9 cellular contexts compared by ENCODE assay signal in genomic region chr9:136881691-136882108, GRCh38. TPM values are rescaled to one million over a fixed set of nuclear protein-coding genes. Genes with fewer than 3 reads are reported as not detected.
DNase-seq lines count a peak whose midpoint lies in the region; ATAC-seq, FAIRE-seq and TF ChIP-seq lines count a peak whose summit lies in the region.
"Had no signal": no experiment of that assay in that cellular context is flagged by ENCODE, and none has a peak within 500 bp of the region (broad histone marks: within the 10 kb centered on the region; RNA-seq: fewer than 3 reads in every experiment).

No MANE protein-coding gene starts in this region.

- no peak overlapping the region for H2AFZ ChIP-seq in Karpas-422 (ENCODE audit: low read length)

- no peak for TF ChIP-seq POLR2A in vagina (IDR thresholded peaks at IDR 0.05)

- no peaks in the 10 kb centered on the region for H3K9me2 ChIP-seq in Karpas-422 (replicated peaks; ENCODE audit: insufficient read depth, low read length)

- peak overlapping the region; percentile 5; the same call in 1 of the 2 replicates for H3K9ac ChIP-seq in ES-I3 (ENCODE audit: low read depth, low read length)
- H3K9ac ChIP-seq in Karpas-422 (ENCODE audit: low read length), result peak overlapping the region; percentile 30

- no peaks in the 10 kb centered on the region for H3K36me3 ChIP-seq in ES-I3 (ENCODE audit: insufficient read depth, low read length)
- H3K36me3 ChIP-seq in Karpas-422 (ENCODE audit: insufficient read depth, low read length), result no peaks in the 10 kb centered on the region
- no peaks in the 10 kb centered on the region for H3K36me3 ChIP-seq in mesodermal cell (ENCODE audit: control insufficient read depth, insufficient read depth, low read length)
- no peaks in the 10 kb centered on the region for H3K36me3 ChIP-seq in vagina

- no peak overlapping the region for H3K4me3 ChIP-seq in Karpas-422 (ENCODE audit: low read length)
- H3K4me3 ChIP-seq in mesodermal cell (ENCODE audit: extremely low read depth, insufficient read depth, low read length, poor library complexity, severe bottlenecking), result no peak overlapping the region
- no peak overlapping the region for H3K4me3 ChIP-seq in vagina

- WGBS in mesodermal cell (ENCODE audit: insufficient coverage in 2 of 2), 2 experiments, result 38% methylated on average over 6 to 8 of the region's 9 CpGs

- in situ Hi-C loops in G401 (cut with HindIII; ENCODE audit: low sequenced_read_pairs), result loop anchor here (10.0 kb wide), 1 partner anchor 53 kb away; no protein-coding TSS in a partner anchor

- no peak for FAIRE-seq in D721Med (lab: Jason Lieb, UNC)

- no peak for ATAC-seq in HG03457 (IDR thresholded peaks at IDR 0.05; ENCODE audit: unreplicated experiment)

- peak overlapping the region; percentile 22 for H3K4me2 ChIP-seq in Karpas-422 (ENCODE audit: low read depth, low read length, poor library complexity, severe bottlenecking)

- H3K9me3 ChIP-seq in ES-I3 (ENCODE audit: control insufficient read depth, insufficient read depth, low read length) (no peaks in the 10 kb centered on the region), Karpas-422 (ENCODE audit: low read length) (no peaks in the 10 kb centered on the region), mesodermal cell (ENCODE audit: control insufficient read depth, low read length) (no peaks in the 10 kb centered on the region), vagina (no peaks in the 10 kb centered on the region)

- H3K27ac ChIP-seq in Karpas-422 (ENCODE audit: low read length), result no peak overlapping the region
- peak overlapping the region; percentile 53 for H3K27ac ChIP-seq in mesodermal cell (ENCODE audit: low read depth, low read length, severe bottlenecking)
- H3K27ac ChIP-seq in vagina, result peak overlapping the region; percentile 38
- H3K27ac ChIP-seq: HL-60 had no signal

- DNase-seq in Karpas-422 (no peak), vagina (ENCODE audit: extremely low spot score in 2 of 2) (no peak), G401 (ENCODE audit: low spot score) (no peak), D721Med (ENCODE audit: insufficient read length, low spot score) (no peak)
- DNase-seq in activated effector memory CD4-positive, alpha-beta T cell treated with anti-CD3 and anti-CD28 coated beads, Interleukin-2, amount 50 U/mL, for 16 hours, result peak; percentile 85

- TF ChIP-seq CTCF in vagina (IDR thresholded peaks at IDR 0.05) (no peak), D721Med (IDR thresholded peaks at IDR 0.05; ENCODE audit: insufficient read depth, missing control alignments) (no peak)

- H4K20me1 ChIP-seq in Karpas-422 (ENCODE audit: insufficient read depth, low read depth, low read length), result no peaks in the 10 kb centered on the region

- peaks cover 12% of the 10 kb centered on the region; the same call in 1 of the 2 replicates for H3K4me1 ChIP-seq in ES-I3 (ENCODE audit: insufficient read depth, low read length)
- peaks cover 20% of the 10 kb centered on the region for H3K4me1 ChIP-seq in Karpas-422 (ENCODE audit: low read length)
- H3K4me1 ChIP-seq in mesodermal cell (ENCODE audit: control insufficient read depth, insufficient read depth, low read length, poor library complexity, severe bottlenecking), result peaks cover 18% of the 10 kb centered on the region
- H3K4me1 ChIP-seq in vagina, result peaks cover 27% of the 10 kb centered on the region

- H3K27me3 ChIP-seq in Karpas-422 (ENCODE audit: low read length) (no peaks in the 10 kb centered on the region), vagina (no peaks in the 10 kb centered on the region)

- peaks cover 1% of the 10 kb centered on the region for H3K79me2 ChIP-seq in Karpas-422 (ENCODE audit: low read length)

- intact Hi-C loops in vagina (cut with DNase I), result no loop called here

RNA-seq across cellular contexts. Expression of gene TRAF2, which starts 4.6 kb away (rescaled TPM):
- 6.3 and 11.3 TPM in 2 replicates for total RNA-seq in Karpas-422 (2014; rRNA removed; shearing (Covaris generic); ENCODE audit: low replicate concordance)
- 22.6 TPM for polyA plus RNA-seq in mesodermal cell (2013, experiment 1 of 2)
- polyA plus RNA-seq in mesodermal cell (2013, experiment 2 of 2), result 19.3 TPM
- total RNA-seq in vagina, result 12.8 TPM
- total RNA-seq in G401 (2014; rRNA removed; shearing (Covaris generic)), result 22.6 and 36.3 TPM in 2 replicates

RNA-seq across cellular contexts. Expression of gene EDF1, which starts 15.6 kb away (rescaled TPM):
- total RNA-seq in Karpas-422 (2014; rRNA removed; shearing (Covaris generic); ENCODE audit: low replicate concordance), result 152 and 302 TPM in 2 replicates
- 264 TPM for polyA plus RNA-seq in mesodermal cell (2013, experiment 1 of 2)
- polyA plus RNA-seq in mesodermal cell (2013, experiment 2 of 2), result 220 TPM
- total RNA-seq in vagina, result 257 TPM
- total RNA-seq in G401 (2014; rRNA removed; shearing (Covaris generic)), result 308 and 348 TPM in 2 replicates

RNA-seq across cellular contexts. Expression of gene MAMDC4, which starts 29.6 kb away (rescaled TPM):
- 7.9 TPM in 2 replicates for total RNA-seq in Karpas-422 (2014; rRNA removed; shearing (Covaris generic); ENCODE audit: low replicate concordance)
- polyA plus RNA-seq in mesodermal cell (2013, experiment 1 of 2), result 10.9 TPM
- polyA plus RNA-seq in mesodermal cell (2013, experiment 2 of 2), result 9.7 TPM
- total RNA-seq in vagina, result 3.2 TPM
- 1.9 TPM in 2 replicates for total RNA-seq in G401 (2014; rRNA removed; shearing (Covaris generic))

RNA-seq across cellular contexts. Expression of gene PHPT1, which starts 32.5 kb away (rescaled TPM):
- 82.5 and 164 TPM in 2 replicates for total RNA-seq in Karpas-422 (2014; rRNA removed; shearing (Covaris generic); ENCODE audit: low replicate concordance)
- polyA plus RNA-seq in mesodermal cell (2013, experiment 1 of 2), result 189 TPM
- polyA plus RNA-seq in mesodermal cell (2013, experiment 2 of 2), result 175 TPM
- 38.1 TPM for total RNA-seq in vagina
- 139 and 226 TPM in 2 replicates for total RNA-seq in G401 (2014; rRNA removed; shearing (Covaris generic))

RNA-seq across cellular contexts. Expression of gene AJM1, which starts 39.4 kb away (rescaled TPM):
- total RNA-seq in Karpas-422 (2014; rRNA removed; shearing (Covaris generic); ENCODE audit: low replicate concordance), result 1.9 and 5.0 TPM in 2 replicates
- polyA plus RNA-seq in mesodermal cell (2013, experiment 1 of 2), result 4.0 TPM
- 3.3 TPM for polyA plus RNA-seq in mesodermal cell (2013, experiment 2 of 2)
- total RNA-seq in vagina, result 1.2 TPM
- 0.49 and 1.1 TPM in 2 replicates for total RNA-seq in G401 (2014; rRNA removed; shearing (Covaris generic))
